In the genomic region with DNA sequence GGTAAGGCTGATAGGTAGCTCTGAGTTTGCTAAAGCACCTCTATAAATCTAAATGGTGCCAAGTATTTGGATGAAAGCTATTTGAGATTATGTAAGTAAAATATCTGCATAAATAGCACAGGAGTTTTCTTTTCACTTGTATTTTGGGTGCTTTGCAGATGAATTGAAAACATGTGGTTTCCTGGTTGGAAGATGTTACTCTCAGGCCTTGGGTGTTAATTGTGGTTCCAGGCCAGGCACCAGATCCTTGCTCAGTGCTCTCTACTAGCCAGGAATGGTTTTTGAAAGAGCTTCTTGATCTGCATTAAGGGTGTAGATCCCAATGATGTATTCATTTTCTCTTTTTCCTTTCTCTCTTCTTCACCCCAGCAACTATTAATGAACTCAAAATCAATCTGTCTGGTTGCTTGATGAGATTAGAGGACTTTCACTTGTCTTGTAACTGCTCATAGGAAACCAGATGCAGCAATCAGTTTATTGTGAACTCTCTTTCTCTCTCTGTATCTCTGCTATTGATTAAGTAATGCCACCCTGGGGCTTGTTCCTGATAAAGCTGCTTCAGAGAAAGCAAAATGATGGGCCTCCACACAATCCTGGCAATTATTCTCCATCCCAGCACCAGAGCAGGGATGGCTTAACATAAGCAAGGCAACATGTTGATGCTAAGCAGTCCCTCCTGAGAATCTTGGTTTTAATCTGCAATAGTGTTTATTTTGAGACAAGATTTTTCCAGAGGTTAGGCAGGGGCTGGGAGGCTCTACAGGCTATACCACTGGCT, we compare ENCODE assay signal across 19 cellular contexts.
DNase-seq lines count a peak whose midpoint lies in the region; ATAC-seq and TF ChIP-seq lines count a peak whose summit lies in the region.
"Had no signal": no experiment of that assay in that cellular context is flagged by ENCODE, and none has a peak within 500 bp of the region (broad histone marks: within the 10 kb centered on the region; RNA-seq: fewer than 3 reads in every experiment).

No MANE protein-coding gene starts in this region.

- no peaks in the 10 kb centered on the region for H3F3A ChIP-seq in SK-N-SH (replicated peaks; ENCODE audit: insufficient read depth)
- H3F3A ChIP-seq in neural progenitor cell (ENCODE audit: low read depth), result peaks cover 19% of the 10 kb centered on the region

- H3K4me1 Mint-ChIP-seq in neural progenitor cell (peaks cover 16% of the 10 kb centered on the region), natural killer cell (no peaks in the 10 kb centered on the region)
- H3K4me1 Mint-ChIP-seq: B cell, CD14-positive monocyte had no signal

- ATAC-seq in HG03064 (IDR thresholded peaks at IDR 0.05; ENCODE audit: low read depth, unreplicated experiment), result peak; percentile 53
- ATAC-seq in natural killer cell, result no peak
- no peak for ATAC-seq in GM21390 (IDR thresholded peaks at IDR 0.05; ENCODE audit: unreplicated experiment)
- ATAC-seq: A549 had no signal

- CTCF ChIA-PET in SK-N-SH (lab: Yijun Ruan, JAX), result interaction anchor here (0.6 to 1.6 kb wide), 6 partner anchors 30 to 256 kb away, joined by 3 to 5 read pairs (median 3); no protein-coding TSS in a partner anchor

- POLR2A ChIA-PET in SK-N-SH (lab: Yijun Ruan, JAX), result no interaction called here

- H3K9me3 ChIP-seq in SK-N-SH (no peaks in the 10 kb centered on the region; the same call in 1 of the 2 replicates), neural progenitor cell (ENCODE audit: low read depth) (peaks cover 8% of the 10 kb centered on the region), transverse colon (no peaks in the 10 kb centered on the region)
- H3K9me3 ChIP-seq: A549, Peyer's patch, SJCRH30 had no signal

- peaks cover 7% of the 10 kb centered on the region for H3K9me3 Mint-ChIP-seq in neural progenitor cell
- H3K9me3 Mint-ChIP-seq in natural killer cell, result peaks cover 2 to 3% of the 10 kb centered on the region in 2 donors
- H3K9me3 Mint-ChIP-seq: HFFc6 had no signal

- no peak for TF ChIP-seq POLR2A in transverse colon (IDR thresholded peaks at IDR 0.05)

- TF ChIP-seq EP300 in SK-N-SH (IDR thresholded peaks at IDR 0.05; ENCODE audit: borderline replicate concordance in 1 of 2, low read depth in 1 of 2, low read length in 1 of 2), result peak in 1 of 2 experiments; percentile 81; a peak in 2 of 4 replicates
- no peak for TF ChIP-seq EP300 in transverse colon (IDR thresholded peaks at IDR 0.05; ENCODE audit: low read depth)

- H3K79me2 ChIP-seq in SK-N-SH (ENCODE audit: insufficient read depth), result no peaks in the 10 kb centered on the region
- no peaks in the 10 kb centered on the region for H3K79me2 ChIP-seq in neural progenitor cell (ENCODE audit: low read depth)

- H3K27ac Mint-ChIP-seq in neural progenitor cell (no peak overlapping the region), natural killer cell (no peak overlapping the region)
- H3K27ac Mint-ChIP-seq: B cell, CD14-positive monocyte, HFFc6 had no signal

- intact Hi-C loops in natural killer cell (cut with micrococcal nuclease) (no loop called here), transverse colon (cut with DNase I; ENCODE audit: low total_unique reads) (no loop called here)

- H4K20me1 ChIP-seq in SK-N-SH (ENCODE audit: insufficient read depth), result no peaks in the 10 kb centered on the region
- H4K20me1 ChIP-seq in neural progenitor cell (ENCODE audit: low read depth), result no peaks in the 10 kb centered on the region

- H3K9me2 ChIP-seq in SK-N-SH, result no peaks in the 10 kb centered on the region

- H2AFZ ChIP-seq in SK-N-SH (ENCODE audit: low read depth) (no peak overlapping the region), neural progenitor cell (replicated peaks) (peak overlapping the region; percentile 22)

- peak overlapping the region in 1 of 2 experiments; percentile 87; a peak in 2 of 4 replicates for H3K27ac ChIP-seq in SK-N-SH (ENCODE audit: low read depth in 2 of 2, low read length in 1 of 2)
- H3K27ac ChIP-seq in neural progenitor cell, result peak overlapping the region; percentile 47
- no peak overlapping the region for H3K27ac ChIP-seq in transverse colon
- H3K27ac ChIP-seq: A549, Peyer's patch, SJCRH30 had no signal

- no peak overlapping the region for H3K9ac ChIP-seq in SK-N-SH
- no peak overlapping the region for H3K9ac ChIP-seq in neural progenitor cell

- H3K4me2 ChIP-seq in SK-N-SH (no peak overlapping the region), neural progenitor cell (peak overlapping the region; percentile 50)
- H3K4me2 ChIP-seq: A549 had no signal

- in situ Hi-C loops in transverse colon (cut with MboI; ENCODE audit: low pct_ligation_motif_present in 1 of 4, low pct_unique_long_range_greater_than_20kb in 1 of 4, low sequenced_read_pairs in 3 of 4), result no loop called here

- H3K27me3 ChIP-seq in SK-N-SH (ENCODE audit: insufficient read depth) (no peaks in the 10 kb centered on the region), neural progenitor cell (no peaks in the 10 kb centered on the region), transverse colon (no peaks in the 10 kb centered on the region)
- H3K27me3 ChIP-seq: Peyer's patch, SJCRH30 had no signal

- TF ChIP-seq CTCF in SK-N-SH (IDR thresholded peaks at IDR 0.05) (no peak), neural progenitor cell (IDR thresholded peaks at IDR 0.05) (no peak), natural killer cell (IDR thresholded peaks at IDR 0.05) (no peak), transverse colon (IDR thresholded peaks at IDR 0.05) (no peak)

- H3K4me3 Mint-ChIP-seq in neural progenitor cell (no peak overlapping the region), natural killer cell (no peak overlapping the region)
- H3K4me3 Mint-ChIP-seq: B cell, CD14-positive monocyte, HFFc6 had no signal

- H3K36me3 Mint-ChIP-seq in neural progenitor cell, result no peaks in the 10 kb centered on the region
- H3K36me3 Mint-ChIP-seq in natural killer cell, result no peaks in the 10 kb centered on the region
- H3K36me3 Mint-ChIP-seq: CD14-positive monocyte had no signal

- H3K27me3 Mint-ChIP-seq in neural progenitor cell (ENCODE audit: insufficient read depth, low read depth) (peaks cover 3% of the 10 kb centered on the region), natural killer cell (ENCODE audit: low read depth in 2 of 2) (no peaks in the 10 kb centered on the region)

- H3K36me3 ChIP-seq in SK-N-SH (replicated peaks in 1 of 2; ENCODE audit: control insufficient read depth in 1 of 2, insufficient read depth in 2 of 2, low read length in 1 of 2), result no peaks in the 10 kb centered on the region
- no peaks in the 10 kb centered on the region for H3K36me3 ChIP-seq in neural progenitor cell
- H3K36me3 ChIP-seq in transverse colon, result no peaks in the 10 kb centered on the region
- H3K36me3 ChIP-seq: Peyer's patch, SJCRH30 had no signal

- DNase-seq in SK-N-SH (peak; percentile 73), iPS DF 19.7 (ENCODE audit: low read depth, low spot score) (peak; percentile 42), neural progenitor cell (ENCODE audit: low spot score) (no peak), natural killer cell (no peak), transverse colon (no peak)
- DNase-seq: HFFc6, KG1, NCI-H1092 treated with DMSO at 0.1 percent for 48 hours, NCI-H1436 treated with DMSO at 0.1 percent for 48 hours, NCI-H1930, NCI-H2227 treated with DMSO at 0.1 percent for 48 hours, NCI-H510A, Peyer's patch, SJCRH30 had no signal

- H3K4me1 ChIP-seq in SK-N-SH (ENCODE audit: control insufficient read depth in 1 of 2, insufficient read depth in 2 of 2, low read depth in 1 of 2, low read length in 1 of 2), result peaks cover 0 to 3% of the 10 kb centered on the region in 2 experiments; a peak in 2 of 4 replicates
- H3K4me1 ChIP-seq in neural progenitor cell, result peaks cover 15% of the 10 kb centered on the region
- H3K4me1 ChIP-seq in transverse colon, result no peaks in the 10 kb centered on the region
- H3K4me1 ChIP-seq: A549, Peyer's patch, SJCRH30 had no signal

- no peak; the same call in 1 of the 2 replicates for TF ChIP-seq RAD21 in SK-N-SH (IDR thresholded peaks at IDR 0.05; ENCODE audit: low read length)

- H3K4me3 ChIP-seq in SK-N-SH (ENCODE audit: low read depth in 2 of 2, low read length in 1 of 2) (no peak overlapping the region), neural progenitor cell (no peak overlapping the region), transverse colon (no peak overlapping the region)
- H3K4me3 ChIP-seq: A549, Peyer's patch, SJCRH30 had no signal

TF ChIP-seq in SK-N-SH, 30 proteins besides CTCF, POLR2A, EP300 and RAD21 (continues in another document):
- TF ChIP-seq SIN3A (IDR thresholded peaks at IDR 0.05; ENCODE audit: borderline replicate concordance, low read depth, low read length), result no peak
- TF ChIP-seq GATA2 (CRISPR knock-in tag; IDR thresholded peaks at IDR 0.05), result peak; percentile 80
- TF ChIP-seq EZH2phosphoT487 (IDR thresholded peaks at IDR 0.05; ENCODE audit: borderline replicate concordance, low read depth), result no peak
- no peak for TF ChIP-seq NRF1 (IDR thresholded peaks at IDR 0.05; ENCODE audit: low read depth, low read length)
- no peak for TF ChIP-seq MXI1 (IDR thresholded peaks at IDR 0.05; ENCODE audit: low read depth, low read length)
- no peak for TF ChIP-seq JUND (IDR thresholded peaks at IDR 0.05)
- TF ChIP-seq RCOR1 (IDR thresholded peaks at IDR 0.05; ENCODE audit: low read length), result peak; percentile 72; the same call in 1 of the 2 replicates
- TF ChIP-seq ELF1 (IDR thresholded peaks at IDR 0.05), result no peak
- TF ChIP-seq FOXJ3 (CRISPR knock-in tag; IDR thresholded peaks at IDR 0.05), result peak; percentile 60
- TF ChIP-seq, protein P1, sequence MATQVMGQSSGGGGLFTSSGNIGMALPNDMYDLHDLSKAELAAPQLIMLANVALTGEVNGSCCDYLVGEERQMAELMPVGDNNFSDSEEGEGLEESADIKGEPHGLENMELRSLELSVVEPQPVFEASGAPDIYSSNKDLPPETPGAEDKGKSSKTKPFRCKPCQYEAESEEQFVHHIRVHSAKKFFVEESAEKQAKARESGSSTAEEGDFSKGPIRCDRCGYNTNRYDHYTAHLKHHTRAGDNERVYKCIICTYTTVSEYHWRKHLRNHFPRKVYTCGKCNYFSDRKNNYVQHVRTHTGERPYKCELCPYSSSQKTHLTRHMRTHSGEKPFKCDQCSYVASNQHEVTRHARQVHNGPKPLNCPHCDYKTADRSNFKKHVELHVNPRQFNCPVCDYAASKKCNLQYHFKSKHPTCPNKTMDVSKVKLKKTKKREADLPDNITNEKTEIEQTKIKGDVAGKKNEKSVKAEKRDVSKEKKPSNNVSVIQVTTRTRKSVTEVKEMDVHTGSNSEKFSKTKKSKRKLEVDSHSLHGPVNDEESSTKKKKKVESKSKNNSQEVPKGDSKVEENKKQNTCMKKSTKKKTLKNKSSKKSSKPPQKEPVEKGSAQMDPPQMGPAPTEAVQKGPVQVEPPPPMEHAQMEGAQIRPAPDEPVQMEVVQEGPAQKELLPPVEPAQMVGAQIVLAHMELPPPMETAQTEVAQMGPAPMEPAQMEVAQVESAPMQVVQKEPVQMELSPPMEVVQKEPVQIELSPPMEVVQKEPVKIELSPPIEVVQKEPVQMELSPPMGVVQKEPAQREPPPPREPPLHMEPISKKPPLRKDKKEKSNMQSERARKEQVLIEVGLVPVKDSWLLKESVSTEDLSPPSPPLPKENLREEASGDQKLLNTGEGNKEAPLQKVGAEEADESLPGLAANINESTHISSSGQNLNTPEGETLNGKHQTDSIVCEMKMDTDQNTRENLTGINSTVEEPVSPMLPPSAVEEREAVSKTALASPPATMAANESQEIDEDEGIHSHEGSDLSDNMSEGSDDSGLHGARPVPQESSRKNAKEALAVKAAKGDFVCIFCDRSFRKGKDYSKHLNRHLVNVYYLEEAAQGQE (IDR thresholded peaks at IDR 0.05; ENCODE audit: low read depth, low read length), result no peak

Comparison
In these comparisons a context has a peak if more than half of its experiments do, and no peak if none do; other contexts are left out.
1. DNase-seq: peak in SK-N-SH (single experiment) and iPS DF 19.7 (single experiment); none in neural progenitor cell (single experiment), natural killer cell (single experiment) and transverse colon (single experiment).